19 cellular contexts compared by ENCODE assay signal in genomic region chr7:73994023-73994422, GRCh38. TPM values are rescaled to one million over a fixed set of nuclear protein-coding genes. Genes with fewer than 3 reads are reported as not detected.
"Had no signal": no experiment of that assay in that cellular context is flagged by ENCODE, and none has a peak within 500 bp of the region (broad histone marks: within the 10 kb centered on the region; RNA-seq: fewer than 3 reads in every experiment).

No MANE protein-coding gene starts in this region.

- H3K4me3 ChIP-seq: esophagus squamous epithelium, sigmoid colon, skin epidermis, stomach, upper lobe of right lung, vagina had no signal

- FAIRE-seq: keratinocyte had no signal

- DNase-seq: effector memory CD8-positive, alpha-beta T cell; esophagus squamous epithelium; foreskin fibroblast; immature natural killer cell; mesendoderm; naive thymus-derived CD8-positive, alpha-beta T cell; posterior cingulate gyrus; sigmoid colon; stimulated activated CD4-positive, alpha-beta T cell treated with anti-CD3 and anti-CD28 coated beads, Interleukin-12 subunit alpha, Interleukin-12 subunit beta, amount 100 ng/mL, for 4 hours; stimulated activated naive CD4-positive, alpha-beta T cell; stomach; substantia nigra; upper lobe of right lung had no signal

- ATAC-seq: effector memory CD8-positive, alpha-beta T cell; naive thymus-derived CD8-positive, alpha-beta T cell; upper lobe of right lung had no signal

- H3K27ac ChIP-seq: epithelial cell of prostate, esophagus squamous epithelium, neutrophil, skin epidermis, upper lobe of right lung, vagina had no signal

- H3K27me3 ChIP-seq: neutrophil, sigmoid colon, stomach, upper lobe of right lung, vagina had no signal

- H3K36me3 ChIP-seq: esophagus squamous epithelium, neutrophil, sigmoid colon, stomach, upper lobe of right lung, vagina had no signal

- H3K9me3 ChIP-seq: neutrophil, upper lobe of right lung had no signal

RNA-seq across cellular contexts. Expression of gene ELN, which starts 34.0 kb away (rescaled TPM):
- total RNA-seq: naive thymus-derived CD8-positive, alpha-beta T cell had no signal
- polyA plus RNA-seq: immature natural killer cell; keratinocyte; naive thymus-derived CD8-positive, alpha-beta T cell; neural cell had no signal
